In the genomic region with DNA sequence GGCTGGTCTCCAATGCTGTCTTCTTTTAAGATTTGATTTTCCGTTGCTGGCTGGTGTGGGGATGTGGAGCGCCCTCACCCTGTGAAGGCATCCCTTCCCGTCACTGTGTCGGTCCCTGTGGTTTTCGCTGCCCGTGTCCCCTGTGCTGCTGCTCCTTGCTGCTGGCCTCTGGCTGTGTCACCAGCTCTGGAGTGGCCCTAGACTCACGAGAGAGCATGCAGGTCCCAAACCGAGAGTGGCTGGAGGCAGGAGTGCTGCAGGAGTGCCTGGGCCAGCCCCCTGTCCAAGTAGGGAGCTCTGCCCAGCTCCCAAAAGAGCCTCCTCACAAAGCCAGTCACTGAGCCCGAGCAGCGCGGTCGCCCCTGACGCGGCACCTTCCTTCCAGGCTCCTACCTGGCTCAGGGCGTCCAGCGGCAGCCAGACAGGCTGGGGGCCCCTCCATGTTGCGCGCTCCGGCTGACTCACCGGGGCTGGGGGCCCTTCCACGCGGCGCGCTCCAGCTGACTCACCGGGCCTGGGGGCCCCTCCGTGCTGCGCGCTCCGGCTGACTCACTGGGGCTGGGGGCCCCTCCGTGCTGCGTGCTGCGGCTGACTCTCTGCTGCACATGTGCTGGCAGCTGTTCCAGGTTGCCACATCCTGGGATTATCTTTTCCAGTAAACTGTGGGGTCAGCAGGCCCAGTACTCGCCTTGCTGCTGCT, we compare ENCODE assay signal across 8 cellular contexts.
DNase-seq lines count a peak whose midpoint lies in the region; ATAC-seq, FAIRE-seq and TF ChIP-seq lines count a peak whose summit lies in the region.

No MANE protein-coding gene starts in this region.

- H3K9me3 ChIP-seq in lung (ENCODE audit: control insufficient read depth in 2 of 2, insufficient read depth in 1 of 2, low read length in 1 of 2), result no peaks in the 10 kb centered on the region

- WGBS in lung, 2 donors, result 63 to 80% methylated on average over 33 of the region's 33 CpGs

- no peaks in the 10 kb centered on the region for H3K36me3 ChIP-seq in brain microvascular endothelial cell (replicated peaks)
- no peaks in the 10 kb centered on the region for H3K36me3 ChIP-seq in lung (ENCODE audit: control insufficient read depth in 2 of 2, insufficient read depth in 2 of 2, low read length in 2 of 2)

- H3K27me3 ChIP-seq in brain microvascular endothelial cell (replicated peaks), result no peaks in the 10 kb centered on the region
- H3K27me3 ChIP-seq in lung (ENCODE audit: control insufficient read depth, insufficient read depth), result peaks cover 4% of the 10 kb centered on the region

- H3K4me3 ChIP-seq in brain microvascular endothelial cell (ENCODE audit: low read depth, low read length), result peak overlapping the region; percentile 30
- H3K4me3 ChIP-seq in lung, result no peak overlapping the region

- TF ChIP-seq CTCF in brain microvascular endothelial cell (IDR thresholded peaks at IDR 0.05; ENCODE audit: low read depth, low read length, missing control alignments) (no peak), lung (IDR thresholded peaks at IDR 0.05; ENCODE audit: control extremely low read depth, extremely low read depth) (no peak)

- H3K27ac ChIP-seq in brain microvascular endothelial cell (peak overlapping the region; percentile 82), lung (ENCODE audit: low read depth in 1 of 2, low read length in 1 of 2) (no peak overlapping the region)

- in situ Hi-C loops in brain microvascular endothelial cell (cut with HindIII; ENCODE audit: low pct_ligation_motif_present, low sequenced_read_pairs), result no loop called here

- DNase-seq in A172 (ENCODE audit: low spot score) (peak; percentile 87), HCEC 1CT (peak; percentile 97), brain microvascular endothelial cell (peak; percentile 91), lung (ENCODE audit: low spot score) (no peak), KG1 (lab: John Stamatoyannopoulos, UW) (no peak), RCC 7860 (ENCODE audit: low spot score) (no peak), T-helper 9 cell (no peak)

- ATAC-seq in lung (ENCODE audit: insufficient read depth, low FRiP score), result peak; percentile 31
- ATAC-seq in GM19351 (IDR thresholded peaks at IDR 0.05; ENCODE audit: unreplicated experiment), result no peak

- H3K4me1 ChIP-seq in lung (ENCODE audit: control insufficient read depth in 2 of 2, insufficient read depth in 2 of 2, low read length in 2 of 2), result no peaks in the 10 kb centered on the region

- no peak for FAIRE-seq in RCC 7860 (lab: Jason Lieb, UNC)

Comparison
In these comparisons a context has a peak if more than half of its experiments do, and no peak if none do; other contexts are left out.
1. DNase-seq: peak in A172 (single experiment), HCEC 1CT (single experiment) and brain microvascular endothelial cell (single experiment); none in lung (single experiment), KG1 (single experiment), RCC 7860 (single experiment) and T-helper 9 cell (single experiment).